ENCODE assay signal across 8 cellular contexts in the genomic region with DNA sequence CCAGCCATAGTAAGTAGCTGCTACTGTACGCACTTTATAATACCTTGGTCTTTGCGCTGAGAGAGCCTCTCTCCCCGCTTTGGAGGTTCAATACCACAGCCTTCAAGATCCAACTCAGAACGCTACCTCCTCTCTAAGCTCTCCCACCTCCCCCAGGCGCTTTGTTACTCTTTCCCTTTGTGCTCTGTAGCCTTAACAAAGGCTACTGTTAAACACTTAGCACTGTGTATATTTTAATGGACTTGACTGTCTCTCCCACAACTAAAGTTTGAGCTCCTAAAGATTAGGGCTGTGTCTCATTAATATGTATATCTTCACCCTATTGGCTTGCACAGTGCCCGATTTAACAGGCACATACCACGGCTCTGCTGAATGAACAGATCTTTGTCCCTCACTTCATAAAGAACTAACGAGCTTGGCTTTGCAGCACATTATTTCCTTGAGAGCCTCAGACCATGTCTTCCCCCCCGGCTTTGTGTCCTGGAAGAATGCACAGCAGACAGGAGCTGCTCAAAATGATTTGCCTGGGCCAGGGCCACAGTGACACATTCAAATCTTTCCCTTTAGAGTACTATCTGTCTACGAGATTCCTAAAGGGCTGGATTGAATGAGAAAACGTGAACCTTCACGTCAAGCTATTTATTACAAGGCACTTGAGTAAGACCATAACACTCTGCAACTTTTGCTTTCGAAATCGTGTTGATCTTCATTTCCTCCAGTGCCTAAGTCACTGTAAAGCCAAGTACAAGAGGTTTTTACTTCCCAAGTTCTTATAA. TPM values are rescaled to one million over a fixed set of nuclear protein-coding genes. Genes with fewer than 3 reads are reported as not detected.
DNase-seq lines count a peak whose midpoint lies in the region; ATAC-seq, FAIRE-seq and TF ChIP-seq lines count a peak whose summit lies in the region.

No MANE protein-coding gene starts in this region.

- H3K27me3 ChIP-seq in esophagus squamous epithelium: no peaks in the 10 kb centered on the region
- H3K27me3 ChIP-seq in WERI-Rb-1 (ENCODE audit: insufficient read depth, low read depth, severe bottlenecking): no peaks in the 10 kb centered on the region

- H3K27me3 Mint-ChIP-seq in T-cell: no peaks in the 10 kb centered on the region

- no peak for TF ChIP-seq CTCF in esophagus squamous epithelium (IDR thresholded peaks at IDR 0.05)
- no peak for TF ChIP-seq CTCF in omental fat pad (IDR thresholded peaks at IDR 0.05)
- TF ChIP-seq CTCF in WERI-Rb-1 (IDR thresholded peaks at IDR 0.05; ENCODE audit: low read depth, low read length): no peak

- H3K27ac Mint-ChIP-seq in T-cell: no peak overlapping the region

- TF ChIP-seq POLR2A in GM12892 (IDR thresholded peaks at IDR 0.05; ENCODE audit: low read depth, low read length) (peak; percentile 32; the same call in 1 of the 2 replicates), esophagus squamous epithelium (IDR thresholded peaks at IDR 0.05) (no peak)

- H3K4me1 ChIP-seq in esophagus squamous epithelium: peaks cover 0 to 11% (median 3%) of the 10 kb centered on the region in 3 donors

- CTCF ChIA-PET in T-cell (lab: Charles Lee): interaction anchor here (0.6 to 1.4 kb wide), 4 partner anchors 22 to 316 kb away, joined by 4 to 16 read pairs (median 6); partner anchors contain the start of gene ESCO1 (in 1 of the 2)

- POLR2A ChIA-PET in T-cell (lab: Charles Lee): interaction anchor here (0.5 to 1.7 kb wide), 10 partner anchors 18 to 93 kb away, joined by 3 to 14 read pairs (median 5); partner anchors contain the start of genes ABHD3 (in 1 of the 2) and ESCO1 (in 1 of the 2)

- H3K9me3 Mint-ChIP-seq in T-cell: no peaks in the 10 kb centered on the region

- H3K4me1 Mint-ChIP-seq in T-cell: peaks cover 17 to 24% (median 24%) of the 10 kb centered on the region in 3 donors

- ATAC-seq in HG02759 (IDR thresholded peaks at IDR 0.05; ENCODE audit: unreplicated experiment) (peak; percentile 42), T-cell (replicated peaks in 1 of 4) (peak; percentile 81 to 90 (median 87)), omental fat pad (ENCODE audit: low FRiP score) (peak; percentile 75)

- H3K36me3 ChIP-seq in esophagus squamous epithelium: peaks cover 0 to 26% (median 0%) of the 10 kb centered on the region in 3 donors
- H3K36me3 ChIP-seq in WERI-Rb-1: no peaks in the 10 kb centered on the region

- DNase-seq in GM12892 (ENCODE audit: insufficient read length) (no peak), T-cell (peak in 23 of 34 experiments; percentile 2 to 47 (median 9)), esophagus squamous epithelium (lab: John Stamatoyannopoulos, UW) (no peak), omental fat pad (ENCODE audit: low spot score) (no peak), NCI-H524 treated with DMSO at 0.1 percent for 48 hours (lab: John Stamatoyannopoulos, UW) (no peak), WERI-Rb-1 (no peak), HTR-8/SVneo (ENCODE audit: insufficient read length, low spot score) (no peak)

- intact Hi-C loops in esophagus squamous epithelium (cut with DNase I): no loop called here

- no peak overlapping the region for H3K4me3 Mint-ChIP-seq in T-cell

- H3K36me3 Mint-ChIP-seq in T-cell: peaks cover 6% of the 10 kb centered on the region

- H3K27ac ChIP-seq in esophagus squamous epithelium (peak overlapping the region in 3 of 4 donors; percentile 48 to 72 (median 60)), WERI-Rb-1 (no peak overlapping the region)

- 57 to 66% methylated on average over 14 of the region's 14 CpGs for WGBS in esophagus squamous epithelium, 2 donors

- H3K4me3 ChIP-seq in esophagus squamous epithelium: peak overlapping the region in 3 of 4 donors; percentile 12 to 55 (median 27)
- H3K4me3 ChIP-seq in WERI-Rb-1 (ENCODE audit: low read depth, low read length): no peak overlapping the region

- H3K9me3 ChIP-seq in esophagus squamous epithelium: no peaks in the 10 kb centered on the region
- H3K9me3 ChIP-seq in WERI-Rb-1 (ENCODE audit: severe bottlenecking): no peaks in the 10 kb centered on the region

- FAIRE-seq in GM12892 (lab: Jason Lieb, UNC) (peak; percentile 72), HTR-8/SVneo (lab: Jason Lieb, UNC) (no peak)

RNA-seq across cellular contexts. Expression of gene ABHD3, which starts 22.1 kb away (rescaled TPM):
- 18.6 TPM for polyA plus RNA-seq in GM12892 (2012; ENCODE audit: missing spikeins)
- total RNA-seq in T-cell (10 to 100 TPM; 33.1 to 42.4 (median 42.1) TPM), esophagus squamous epithelium (10 to 100 TPM; 11.8 to 21.1 (median 14.0) TPM), omental fat pad (10 to 100 TPM in 3 of 4 donors, 1 to 10 TPM in 1; 9.6 to 26.8 (median 14.5) TPM)

RNA-seq across cellular contexts. Expression of gene MIB1, which starts 58.1 kb away (rescaled TPM):
- polyA plus RNA-seq in GM12892 (2012; ENCODE audit: missing spikeins): 11.4 TPM
- total RNA-seq in T-cell: 10 to 100 TPM; 23.5 to 46.1 (median 34.3) TPM
- total RNA-seq in esophagus squamous epithelium: 10 to 100 TPM; 14.1 to 34.9 (median 22.7) TPM
- total RNA-seq in omental fat pad: 10 to 100 TPM; 24.9 to 31.7 (median 28.6) TPM

Comparison
In these comparisons a context has a peak if more than half of its experiments do, and no peak if none do; other contexts are left out.
1. DNase-seq: peak in T-cell (23 of 34); none in GM12892 (single experiment), esophagus squamous epithelium (single experiment), omental fat pad (single experiment), NCI-H524 treated with DMSO at 0.1 percent for 48 hours (single experiment), WERI-Rb-1 (single experiment) and HTR-8/SVneo (single experiment).
2. Peak in every context shown above with its lines, with median percentiles within 50 percentile points of each other: ATAC-seq.